ENCODE assay signal across 2 cellular contexts in the genomic region with DNA sequence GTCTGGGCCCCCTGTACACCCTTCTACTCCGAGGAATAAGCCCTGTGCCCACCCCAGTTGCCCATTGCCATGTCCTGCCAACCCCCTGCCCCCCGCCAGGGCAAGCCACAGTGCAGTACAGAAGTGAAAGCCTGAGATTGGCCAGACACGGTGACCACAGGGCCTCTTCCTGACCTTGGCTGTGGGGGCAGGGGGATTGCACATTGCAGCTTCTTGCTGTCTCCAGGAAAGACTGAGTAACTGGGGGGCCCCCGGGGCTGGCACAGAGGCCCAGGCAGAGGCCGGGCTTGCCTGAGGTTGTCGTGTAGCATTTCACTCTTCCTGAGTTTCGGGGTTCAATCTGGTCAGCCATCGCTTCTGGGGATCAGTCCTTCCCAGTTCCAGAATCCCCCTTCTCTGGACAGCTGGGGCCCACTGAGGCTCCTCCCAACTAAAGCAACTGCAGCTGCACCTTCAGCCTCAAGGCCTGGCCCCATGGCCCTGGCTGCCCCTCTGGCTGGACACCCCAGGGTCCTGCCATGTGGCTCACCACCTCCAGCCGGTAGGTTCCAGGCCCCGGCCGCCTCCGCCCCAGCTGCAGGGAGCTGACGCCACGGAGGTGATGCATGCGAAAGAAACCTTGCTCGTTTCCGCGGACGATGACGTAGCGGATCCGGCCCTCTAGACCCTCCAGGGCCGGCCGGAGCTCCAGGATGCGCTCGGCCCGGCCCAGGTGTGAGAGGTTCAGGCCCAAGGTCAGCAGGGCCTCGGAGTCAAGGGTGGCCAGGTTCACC.
TF ChIP-seq lines count a peak whose summit lies in the region.

No MANE protein-coding gene starts in this region.

TF ChIP-seq in SK-N-SH, 30 proteins besides CTCF, POLR2A, EP300 and RAD21:
- TF ChIP-seq, protein P1, sequence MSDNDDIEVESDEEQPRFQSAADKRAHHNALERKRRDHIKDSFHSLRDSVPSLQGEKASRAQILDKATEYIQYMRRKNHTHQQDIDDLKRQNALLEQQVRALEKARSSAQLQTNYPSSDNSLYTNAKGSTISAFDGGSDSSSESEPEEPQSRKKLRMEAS (IDR thresholded peaks at IDR 0.05; ENCODE audit: low read depth): no peak
- TF ChIP-seq FOXJ3 (CRISPR knock-in tag; IDR thresholded peaks at IDR 0.05) (no peak), JUND (IDR thresholded peaks at IDR 0.05) (no peak), TEAD4 (IDR thresholded peaks at IDR 0.05; ENCODE audit: borderline replicate concordance, insufficient read depth) (no peak)

TF ChIP-seq in SK-N-SH treated with all-trans-retinoic acid at 6 μM for 48 hours, 23 proteins besides CTCF, POLR2A, EP300 and RAD21 (continued from another document):
- TF ChIP-seq, protein P2, sequence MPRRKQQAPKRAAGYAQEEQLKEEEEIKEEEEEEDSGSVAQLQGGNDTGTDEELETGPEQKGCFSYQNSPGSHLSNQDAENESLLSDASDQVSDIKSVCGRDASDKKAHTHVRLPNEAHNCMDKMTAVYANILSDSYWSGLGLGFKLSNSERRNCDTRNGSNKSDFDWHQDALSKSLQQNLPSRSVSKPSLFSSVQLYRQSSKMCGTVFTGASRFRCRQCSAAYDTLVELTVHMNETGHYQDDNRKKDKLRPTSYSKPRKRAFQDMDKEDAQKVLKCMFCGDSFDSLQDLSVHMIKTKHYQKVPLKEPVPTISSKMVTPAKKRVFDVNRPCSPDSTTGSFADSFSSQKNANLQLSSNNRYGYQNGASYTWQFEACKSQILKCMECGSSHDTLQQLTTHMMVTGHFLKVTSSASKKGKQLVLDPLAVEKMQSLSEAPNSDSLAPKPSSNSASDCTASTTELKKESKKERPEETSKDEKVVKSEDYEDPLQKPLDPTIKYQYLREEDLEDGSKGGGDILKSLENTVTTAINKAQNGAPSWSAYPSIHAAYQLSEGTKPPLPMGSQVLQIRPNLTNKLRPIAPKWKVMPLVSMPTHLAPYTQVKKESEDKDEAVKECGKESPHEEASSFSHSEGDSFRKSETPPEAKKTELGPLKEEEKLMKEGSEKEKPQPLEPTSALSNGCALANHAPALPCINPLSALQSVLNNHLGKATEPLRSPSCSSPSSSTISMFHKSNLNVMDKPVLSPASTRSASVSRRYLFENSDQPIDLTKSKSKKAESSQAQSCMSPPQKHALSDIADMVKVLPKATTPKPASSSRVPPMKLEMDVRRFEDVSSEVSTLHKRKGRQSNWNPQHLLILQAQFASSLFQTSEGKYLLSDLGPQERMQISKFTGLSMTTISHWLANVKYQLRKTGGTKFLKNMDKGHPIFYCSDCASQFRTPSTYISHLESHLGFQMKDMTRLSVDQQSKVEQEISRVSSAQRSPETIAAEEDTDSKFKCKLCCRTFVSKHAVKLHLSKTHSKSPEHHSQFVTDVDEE (CRISPR knock-in tag; IDR thresholded peaks at IDR 0.05): no peak
- TF ChIP-seq CSDC2 (CRISPR knock-in tag; IDR thresholded peaks at IDR 0.05): no peak
- TF ChIP-seq, protein P3, sequence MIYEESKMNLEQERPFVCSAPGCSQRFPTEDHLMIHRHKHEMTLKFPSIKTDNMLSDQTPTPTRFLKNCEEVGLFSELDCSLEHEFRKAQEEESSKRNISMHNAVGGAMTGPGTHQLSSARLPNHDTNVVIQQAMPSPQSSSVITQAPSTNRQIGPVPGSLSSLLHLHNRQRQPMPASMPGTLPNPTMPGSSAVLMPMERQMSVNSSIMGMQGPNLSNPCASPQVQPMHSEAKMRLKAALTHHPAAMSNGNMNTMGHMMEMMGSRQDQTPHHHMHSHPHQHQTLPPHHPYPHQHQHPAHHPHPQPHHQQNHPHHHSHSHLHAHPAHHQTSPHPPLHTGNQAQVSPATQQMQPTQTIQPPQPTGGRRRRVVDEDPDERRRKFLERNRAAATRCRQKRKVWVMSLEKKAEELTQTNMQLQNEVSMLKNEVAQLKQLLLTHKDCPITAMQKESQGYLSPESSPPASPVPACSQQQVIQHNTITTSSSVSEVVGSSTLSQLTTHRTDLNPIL (CRISPR knock-in tag; IDR thresholded peaks at IDR 0.05; ENCODE audit: low read depth): no peak
- TF ChIP-seq ZFP30 (CRISPR knock-in tag; IDR thresholded peaks at IDR 0.05): no peak
- TF ChIP-seq, protein P4, sequence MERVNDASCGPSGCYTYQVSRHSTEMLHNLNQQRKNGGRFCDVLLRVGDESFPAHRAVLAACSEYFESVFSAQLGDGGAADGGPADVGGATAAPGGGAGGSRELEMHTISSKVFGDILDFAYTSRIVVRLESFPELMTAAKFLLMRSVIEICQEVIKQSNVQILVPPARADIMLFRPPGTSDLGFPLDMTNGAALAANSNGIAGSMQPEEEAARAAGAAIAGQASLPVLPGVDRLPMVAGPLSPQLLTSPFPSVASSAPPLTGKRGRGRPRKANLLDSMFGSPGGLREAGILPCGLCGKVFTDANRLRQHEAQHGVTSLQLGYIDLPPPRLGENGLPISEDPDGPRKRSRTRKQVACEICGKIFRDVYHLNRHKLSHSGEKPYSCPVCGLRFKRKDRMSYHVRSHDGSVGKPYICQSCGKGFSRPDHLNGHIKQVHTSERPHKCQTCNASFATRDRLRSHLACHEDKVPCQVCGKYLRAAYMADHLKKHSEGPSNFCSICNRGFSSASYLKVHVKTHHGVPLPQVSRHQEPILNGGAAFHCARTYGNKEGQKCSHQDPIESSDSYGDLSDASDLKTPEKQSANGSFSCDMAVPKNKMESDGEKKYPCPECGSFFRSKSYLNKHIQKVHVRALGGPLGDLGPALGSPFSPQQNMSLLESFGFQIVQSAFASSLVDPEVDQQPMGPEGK (CRISPR knock-in tag; IDR thresholded peaks at IDR 0.05; ENCODE audit: borderline replicate concordance): no peak
- no peak for TF ChIP-seq TCF4 (CRISPR knock-in tag; IDR thresholded peaks at IDR 0.05; ENCODE audit: borderline replicate concordance)
- TF ChIP-seq ZNF70 (CRISPR knock-in tag; IDR thresholded peaks at IDR 0.05): no peak
- no peak for TF ChIP-seq BACH2 (CRISPR knock-in tag; IDR thresholded peaks at IDR 0.05; ENCODE audit: borderline replicate concordance)
- TF ChIP-seq ZFP3 (CRISPR knock-in tag; IDR thresholded peaks at IDR 0.05): no peak
- no peak for TF ChIP-seq SNAI2 (CRISPR knock-in tag; IDR thresholded peaks at IDR 0.05)
- TF ChIP-seq GLIS3 (CRISPR knock-in tag; IDR thresholded peaks at IDR 0.05): no peak
- TF ChIP-seq ZNF8 (CRISPR knock-in tag; IDR thresholded peaks at IDR 0.05): no peak
- TF ChIP-seq ISL1 (CRISPR knock-in tag; IDR thresholded peaks at IDR 0.05): no peak
- TF ChIP-seq, protein P5, sequence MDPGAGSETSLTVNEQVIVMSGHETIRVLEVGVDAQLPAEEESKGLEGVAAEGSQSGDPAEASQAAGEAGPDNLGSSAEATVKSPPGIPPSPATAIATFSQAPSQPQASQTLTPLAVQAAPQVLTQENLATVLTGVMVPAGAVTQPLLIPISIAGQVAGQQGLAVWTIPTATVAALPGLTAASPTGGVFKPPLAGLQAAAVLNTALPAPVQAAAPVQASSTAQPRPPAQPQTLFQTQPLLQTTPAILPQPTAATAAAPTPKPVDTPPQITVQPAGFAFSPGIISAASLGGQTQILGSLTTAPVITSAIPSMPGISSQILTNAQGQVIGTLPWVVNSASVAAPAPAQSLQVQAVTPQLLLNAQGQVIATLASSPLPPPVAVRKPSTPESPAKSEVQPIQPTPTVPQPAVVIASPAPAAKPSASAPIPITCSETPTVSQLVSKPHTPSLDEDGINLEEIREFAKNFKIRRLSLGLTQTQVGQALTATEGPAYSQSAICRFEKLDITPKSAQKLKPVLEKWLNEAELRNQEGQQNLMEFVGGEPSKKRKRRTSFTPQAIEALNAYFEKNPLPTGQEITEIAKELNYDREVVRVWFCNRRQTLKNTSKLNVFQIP (CRISPR knock-in tag; IDR thresholded peaks at IDR 0.05; ENCODE audit: borderline replicate concordance, low read depth): no peak
- no peak for TF ChIP-seq ZC3H10 (CRISPR knock-in tag; IDR thresholded peaks at IDR 0.05)
- TF ChIP-seq ESRRG (CRISPR knock-in tag; IDR thresholded peaks at IDR 0.05): no peak
TF ChIP-seq in SK-N-SH treated with all-trans-retinoic acid at 6 μM for 48 hours: peak in this region for 0.
